Comparison of ENCODE assay signal across 20 cellular contexts in genomic region chr11:14503023-14503422, GRCh38.
"Had no signal": no experiment of that assay in that cellular context is flagged by ENCODE, and none has a peak within 500 bp of the region (broad histone marks: within the 10 kb centered on the region; RNA-seq: fewer than 3 reads in every experiment).

No MANE protein-coding gene starts in this region.

- H3K27me3 Mint-ChIP-seq: activated CD4-positive, alpha-beta memory T cell treated with anti-CD3 and anti-CD28 coated beads, Interleukin-2, amount 10 ng/mL, durations not matched to agents 7 days and 5 days; stimulated activated naive CD8-positive, alpha-beta T cell treated with anti-CD3 and anti-CD28 coated beads, Interleukin-15, Interleukin-2, amounts not matched to agents 100 ng/mL and 50 ng/mL, for 24 hours had no signal

- H2AFZ ChIP-seq: neural progenitor cell had no signal

- H3K9ac ChIP-seq: neural progenitor cell had no signal

- H3K27ac ChIP-seq: body of pancreas, coronary artery, esophagus squamous epithelium, lower lobe of right lung, neural progenitor cell, spleen, suprapubic skin had no signal

- H3K9me3 Mint-ChIP-seq: activated CD4-positive, alpha-beta memory T cell treated with anti-CD3 and anti-CD28 coated beads, Interleukin-2, amount 10 ng/mL, durations not matched to agents 7 days and 5 days; neural progenitor cell; stimulated activated naive CD8-positive, alpha-beta T cell treated with anti-CD3 and anti-CD28 coated beads, Interleukin-15, Interleukin-2, amounts not matched to agents 100 ng/mL and 50 ng/mL, for 24 hours had no signal

- H3K4me3 Mint-ChIP-seq: activated CD4-positive, alpha-beta memory T cell treated with anti-CD3 and anti-CD28 coated beads, Interleukin-2, amount 10 ng/mL, durations not matched to agents 7 days and 5 days; neural progenitor cell; stimulated activated naive CD8-positive, alpha-beta T cell treated with anti-CD3 and anti-CD28 coated beads, Interleukin-15, Interleukin-2, amounts not matched to agents 100 ng/mL and 50 ng/mL, for 24 hours had no signal

- DNase-seq: activated CD4-positive, alpha-beta memory T cell treated with anti-CD3 and anti-CD28 coated beads, Interleukin-2, amount 10 ng/mL, durations not matched to agents 7 days and 5 days; activated CD4-positive, CD25-positive, alpha-beta regulatory T cell treated with anti-CD3 and anti-CD28 coated beads, Interleukin-2, amount 50 U/mL, for 72 hours; activated naive CD4-positive, alpha-beta T cell; body of pancreas; caudate nucleus; effector CD4-positive, alpha-beta T cell; esophagus squamous epithelium; head of caudate nucleus; left colon; lower lobe of right lung; midbrain; spleen; trophoblast cell had no signal

- H3K27ac Mint-ChIP-seq: activated CD4-positive, alpha-beta memory T cell treated with anti-CD3 and anti-CD28 coated beads, Interleukin-2, amount 10 ng/mL, durations not matched to agents 7 days and 5 days; neural progenitor cell had no signal

- H3K27me3 ChIP-seq: body of pancreas, esophagus squamous epithelium, neural progenitor cell, spleen, suprapubic skin had no signal

- H3K4me2 ChIP-seq: neural progenitor cell had no signal

- FAIRE-seq: endothelial cell of umbilical vein, frontal cortex had no signal

- ATAC-seq: body of pancreas, left colon, lower lobe of right lung, sciatic nerve had no signal

- H3K9me3 ChIP-seq: body of pancreas, esophagus squamous epithelium, lower lobe of right lung, spleen, suprapubic skin had no signal

- H3K4me3 ChIP-seq: body of pancreas, coronary artery, esophagus squamous epithelium, lower lobe of right lung, neural progenitor cell, spleen, suprapubic skin had no signal
